Comparison of ENCODE assay signal across 8 cellular contexts in the genomic region with DNA sequence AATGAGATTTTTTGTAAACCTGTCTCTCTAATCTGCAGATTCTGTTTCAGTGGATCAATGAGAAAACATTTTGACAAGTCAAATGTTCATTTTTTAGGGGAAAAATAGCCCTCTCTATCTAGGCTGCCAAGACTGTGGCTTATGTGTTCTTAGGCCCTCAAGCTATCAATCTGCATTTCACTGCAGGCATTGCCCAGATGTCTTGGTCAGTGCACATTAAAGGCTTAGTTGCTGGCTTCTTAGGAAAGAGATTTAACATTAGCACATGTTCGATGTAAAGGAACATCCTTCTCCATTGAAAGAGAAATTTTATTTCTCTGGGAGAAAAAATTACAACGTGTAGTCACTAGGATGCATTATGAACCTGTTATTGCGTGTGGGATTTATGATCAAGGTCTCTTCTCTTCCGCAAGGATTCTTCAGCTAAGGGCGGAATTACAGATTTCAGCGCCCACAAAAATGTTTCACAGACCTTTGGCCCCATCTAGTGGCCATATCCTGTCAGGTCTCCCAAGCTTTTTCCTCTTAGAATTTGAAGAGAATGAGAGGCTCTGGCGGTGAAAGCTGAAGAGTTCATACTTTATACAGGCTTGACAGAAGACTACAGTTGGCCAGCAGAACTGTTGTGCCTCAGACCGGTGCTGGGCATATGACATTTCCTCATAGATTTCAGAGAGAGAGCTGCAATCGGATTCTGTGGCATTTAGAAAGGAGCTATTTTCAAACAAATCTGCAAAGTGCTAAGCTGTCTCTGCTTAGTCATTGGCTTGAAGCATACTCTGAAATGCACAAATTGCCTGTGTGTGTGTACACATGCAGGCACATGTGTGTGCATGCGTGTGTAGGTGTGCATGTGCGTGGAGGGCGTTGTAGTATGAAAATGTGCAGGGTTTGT.
A peak's percentile ranks its signal among the peaks of the same experiment; 100 is the strongest.
DNase-seq lines count a peak whose midpoint lies in the region; ATAC-seq and TF ChIP-seq lines count a peak whose summit lies in the region.

No MANE protein-coding gene starts in this region.

- intact Hi-C loops in activated B cell treated with CpG ODN at 0.5 μM for 24 hours (cut with micrococcal nuclease) = loop anchor here (1.0 to 10.0 kb wide), 3 partner anchors 776 to 1050 kb away; no protein-coding TSS in a partner anchor
- intact Hi-C loops in right lobe of liver (cut with DNase I) = no loop called here

- no peaks in the 10 kb centered on the region for H3K27me3 ChIP-seq in right lobe of liver

- H3K4me3 Mint-ChIP-seq in activated B cell treated with CpG ODN at 0.5 μM for 24 hours = no peak overlapping the region

- CTCF ChIA-PET in activated B cell treated with CpG ODN at 0.5 μM for 24 hours (lab: Charles Lee) = interaction anchor here (0.6 to 1.5 kb wide), 8 partner anchors 9 to 1051 kb away, joined by 3 to 10 read pairs (median 4); no protein-coding TSS in a partner anchor

- H3K4me1 ChIP-seq in right lobe of liver = no peaks in the 10 kb centered on the region

- H3K27ac ChIP-seq in right lobe of liver = no peak overlapping the region

- H3K36me3 Mint-ChIP-seq in activated B cell treated with CpG ODN at 0.5 μM for 24 hours (ENCODE audit: low read depth) = no peaks in the 10 kb centered on the region

- TF ChIP-seq CTCF in activated B cell treated with CpG ODN at 0.5 μM for 24 hours (IDR thresholded peaks at IDR 0.05) (peak; percentile 89), right lobe of liver (IDR thresholded peaks at IDR 0.05) (peak; percentile 82 to 93 (median 88))

- POLR2A ChIA-PET in activated B cell treated with CpG ODN at 0.5 μM for 24 hours (lab: Charles Lee) = no interaction called here

- no peak overlapping the region for H3K27ac Mint-ChIP-seq in activated B cell treated with CpG ODN at 0.5 μM for 24 hours

- peaks cover 20% of the 10 kb centered on the region for H3K27me3 Mint-ChIP-seq in activated B cell treated with CpG ODN at 0.5 μM for 24 hours

- H3K9me3 ChIP-seq in right lobe of liver = no peaks in the 10 kb centered on the region

- no peaks in the 10 kb centered on the region for H3K36me3 ChIP-seq in right lobe of liver

- DNase-seq in Ammon's horn (ENCODE audit: low spot score) (peak; percentile 84), NCI-H2227 treated with DMSO at 0.1 percent for 48 hours (lab: John Stamatoyannopoulos, UW) (peak; percentile 80), activated B cell treated with CpG ODN at 0.5 μM for 24 hours (no peak), dedifferentiated amniotic fluid mesenchymal stem cell (ENCODE audit: extremely low spot score) (peak; percentile 79), right lobe of liver (peak in 1 of 3 donors; percentile 57)
- DNase-seq in stimulated activated CD4-positive, alpha-beta T cell treated with anti-CD3 and anti-CD28 coated beads, TNF-alpha, amount 100 ng/mL, for 48 hours (ENCODE audit: low read depth in 3 of 3) = peak; percentile 16 to 43 (median 39)

- peak; percentile 53 for ATAC-seq in GM18873 (IDR thresholded peaks at IDR 0.05; ENCODE audit: low FRiP score, unreplicated experiment)
- peak; percentile 81 for ATAC-seq in HG03175 (IDR thresholded peaks at IDR 0.05; ENCODE audit: unreplicated experiment)
- ATAC-seq in activated B cell treated with CpG ODN at 0.5 μM for 24 hours (ENCODE audit: low read depth) = no peak
- ATAC-seq in right lobe of liver = peak; percentile 90 to 98 (median 94)

- no peak overlapping the region for H3K4me3 ChIP-seq in right lobe of liver

- TF ChIP-seq POLR2A in right lobe of liver (IDR thresholded peaks at IDR 0.05) = no peak

- H3K4me1 Mint-ChIP-seq in activated B cell treated with CpG ODN at 0.5 μM for 24 hours = peaks cover 2% of the 10 kb centered on the region

- WGBS in right lobe of liver (ENCODE audit: insufficient coverage, low coverage, low lambda C conversion rate, missing lambda C conversion rate) = 11% methylated on average over 12 of the region's 12 CpGs

- H3K9me3 Mint-ChIP-seq in activated B cell treated with CpG ODN at 0.5 μM for 24 hours = no peaks in the 10 kb centered on the region
